1 cellular context compared by ENCODE assay signal in genomic region chr14:94412671-94413638, GRCh38.
TF ChIP-seq lines count a peak whose summit lies in the region.

No MANE protein-coding gene starts in this region.

TF ChIP-seq in HepG2, 621 proteins besides CTCF, POLR2A, EP300 and RAD21 (continued from another document):
- no peak for TF ChIP-seq PAXIP1 (CRISPR knock-in tag; conservative IDR thresholded peaks at IDR 0.05)
- TF ChIP-seq SAP130 (CRISPR knock-in tag; IDR thresholded peaks at IDR 0.05; ENCODE audit: low read depth) = peak; percentile 38
- peak; percentile 49 for TF ChIP-seq ARID5B (CRISPR knock-in tag; IDR thresholded peaks at IDR 0.05)
- no peak for TF ChIP-seq MXD1 (CRISPR knock-in tag; IDR thresholded peaks at IDR 0.05)
- 0 out of 2 replicates have a peak, but pooled peaks have one; percentile 16 for TF ChIP-seq IKZF5 (CRISPR knock-in tag; IDR thresholded peaks at IDR 0.05)
- TF ChIP-seq EHMT2 (IDR thresholded peaks at IDR 0.05; ENCODE audit: borderline replicate concordance, low read depth, low read length) = no peak
- no peak for TF ChIP-seq ZBTB38 (CRISPR knock-in tag; IDR thresholded peaks at IDR 0.05)
- 0 out of 2 replicates have a peak, but pooled peaks have one; percentile 37 for TF ChIP-seq ZNF713 (CRISPR knock-in tag; IDR thresholded peaks at IDR 0.05)
- no peak for TF ChIP-seq NFIB (CRISPR knock-in tag; IDR thresholded peaks at IDR 0.05; ENCODE audit: borderline replicate concordance)
- no peak for TF ChIP-seq HIVEP1 (CRISPR knock-in tag; IDR thresholded peaks at IDR 0.05)
- peak in 1 of 2 experiments; percentile 60; a peak in 1 of 4 replicates for TF ChIP-seq HMGXB4 (CRISPR knock-in tag; IDR thresholded peaks at IDR 0.05; ENCODE audit: borderline replicate concordance in 1 of 2, low read depth in 1 of 2)
- TF ChIP-seq FOSL2 (CRISPR knock-in tag; IDR thresholded peaks at IDR 0.05) = 0 out of 2 replicates have a peak, but pooled peaks have one; percentile 46
